In genomic region chr2:144372484-144373195, GRCh38 we compare ENCODE assay signal across 12 cellular contexts.
A peak's percentile ranks its signal among the peaks of the same experiment; 100 is the strongest.
DNase-seq lines count a peak whose midpoint lies in the region; ATAC-seq and TF ChIP-seq lines count a peak whose summit lies in the region.
"Had no signal": no experiment of that assay in that cellular context is flagged by ENCODE, and none has a peak within 500 bp of the region (broad histone marks: within the 10 kb centered on the region; RNA-seq: fewer than 3 reads in every experiment).

No MANE protein-coding gene starts in this region.

- TF ChIP-seq CTCF in OCI-LY3 (IDR thresholded peaks at IDR 0.05; ENCODE audit: low read depth, low read length), result no peak

- no peaks in the 10 kb centered on the region for H3K9me3 ChIP-seq in OCI-LY3 (ENCODE audit: insufficient read depth, low read length)

- H3K4me3 ChIP-seq in OCI-LY3 (ENCODE audit: low read length), result peak overlapping the region; percentile 68

- peaks cover 44% of the 10 kb centered on the region for H3K4me1 ChIP-seq in OCI-LY3 (ENCODE audit: low read length)

- H3K36me3 ChIP-seq in OCI-LY3 (replicated peaks; ENCODE audit: low read depth, low read length), result no peaks in the 10 kb centered on the region

- no peaks in the 10 kb centered on the region for H3K79me2 ChIP-seq in OCI-LY3 (ENCODE audit: low read length)

- DNase-seq in EL, result peak; percentile 13
- DNase-seq in fibroblast of peridontal ligament (ENCODE audit: extremely low read depth), result peak; percentile 54
- DNase-seq in pons (ENCODE audit: low spot score), result peak; percentile 65
- no peak for DNase-seq in DMS79 treated with DMSO at 0.1 percent for 48 hours (lab: John Stamatoyannopoulos, UW)
- DNase-seq in activated gamma-delta T cell treated with Interleukin-2 at 50 U/mL for 16 hours, result no peak
- DNase-seq: activated CD4-positive, alpha-beta T cell treated with anti-CD3 and anti-CD28 coated beads for 4 hours; effector CD8-positive, alpha-beta T cell; NCI-H1436 treated with DMSO at 0.1 percent for 48 hours; occipital lobe had no signal

- no peak for ATAC-seq in SK-N-SH treated with all-trans-retinoic acid at 6 μM for 48 hours
- no peak for ATAC-seq in GM18873 (IDR thresholded peaks at IDR 0.05; ENCODE audit: low FRiP score, unreplicated experiment)

- H2AFZ ChIP-seq in OCI-LY3 (ENCODE audit: low read depth, low read length), result peak overlapping the region; percentile 91

- peak overlapping the region; percentile 46 for H3K9ac ChIP-seq in OCI-LY3 (ENCODE audit: low read length)

- H3K27me3 ChIP-seq in OCI-LY3 (ENCODE audit: low read depth, low read length), result 0 out of 2 replicates have a peak, but pooled peaks cover 3% of the 10 kb centered on the region

- H3K4me2 ChIP-seq in OCI-LY3 (ENCODE audit: low read length), result peak overlapping the region; percentile 99

- H3K27ac ChIP-seq in OCI-LY3 (ENCODE audit: low read length), result no peak overlapping the region; the same call in 1 of the 2 replicates

- H4K20me1 ChIP-seq in OCI-LY3 (ENCODE audit: insufficient read depth, low read length), result no peaks in the 10 kb centered on the region

TF ChIP-seq in SK-N-SH treated with all-trans-retinoic acid at 6 μM for 48 hours, 23 proteins besides CTCF, POLR2A, EP300 and RAD21:
- no peak for TF ChIP-seq ZNF8 (CRISPR knock-in tag; IDR thresholded peaks at IDR 0.05)
- TF ChIP-seq ESRRG (CRISPR knock-in tag; IDR thresholded peaks at IDR 0.05), result no peak
- TF ChIP-seq PPARA (CRISPR knock-in tag; IDR thresholded peaks at IDR 0.05; ENCODE audit: borderline replicate concordance), result no peak
- no peak for TF ChIP-seq ZC3H10 (CRISPR knock-in tag; IDR thresholded peaks at IDR 0.05)
- TF ChIP-seq TOX (CRISPR knock-in tag; IDR thresholded peaks at IDR 0.05; ENCODE audit: borderline replicate concordance), result no peak
- TF ChIP-seq PATZ1 (CRISPR knock-in tag; IDR thresholded peaks at IDR 0.05; ENCODE audit: borderline replicate concordance), result no peak
- no peak for TF ChIP-seq RARB (CRISPR knock-in tag; IDR thresholded peaks at IDR 0.05)
- no peak for TF ChIP-seq CSRNP3 (CRISPR knock-in tag; IDR thresholded peaks at IDR 0.05)

Comparison
In these comparisons a context has a peak if more than half of its experiments do, and no peak if none do; other contexts are left out.
1. DNase-seq: peak in EL (single experiment), fibroblast of peridontal ligament (single experiment) and pons (single experiment); none in DMS79 treated with DMSO at 0.1 percent for 48 hours (single experiment) and activated gamma-delta T cell treated with Interleukin-2 at 50 U/mL for 16 hours (single experiment).